Comparison of ENCODE assay signal across 8 cellular contexts in the genomic region with DNA sequence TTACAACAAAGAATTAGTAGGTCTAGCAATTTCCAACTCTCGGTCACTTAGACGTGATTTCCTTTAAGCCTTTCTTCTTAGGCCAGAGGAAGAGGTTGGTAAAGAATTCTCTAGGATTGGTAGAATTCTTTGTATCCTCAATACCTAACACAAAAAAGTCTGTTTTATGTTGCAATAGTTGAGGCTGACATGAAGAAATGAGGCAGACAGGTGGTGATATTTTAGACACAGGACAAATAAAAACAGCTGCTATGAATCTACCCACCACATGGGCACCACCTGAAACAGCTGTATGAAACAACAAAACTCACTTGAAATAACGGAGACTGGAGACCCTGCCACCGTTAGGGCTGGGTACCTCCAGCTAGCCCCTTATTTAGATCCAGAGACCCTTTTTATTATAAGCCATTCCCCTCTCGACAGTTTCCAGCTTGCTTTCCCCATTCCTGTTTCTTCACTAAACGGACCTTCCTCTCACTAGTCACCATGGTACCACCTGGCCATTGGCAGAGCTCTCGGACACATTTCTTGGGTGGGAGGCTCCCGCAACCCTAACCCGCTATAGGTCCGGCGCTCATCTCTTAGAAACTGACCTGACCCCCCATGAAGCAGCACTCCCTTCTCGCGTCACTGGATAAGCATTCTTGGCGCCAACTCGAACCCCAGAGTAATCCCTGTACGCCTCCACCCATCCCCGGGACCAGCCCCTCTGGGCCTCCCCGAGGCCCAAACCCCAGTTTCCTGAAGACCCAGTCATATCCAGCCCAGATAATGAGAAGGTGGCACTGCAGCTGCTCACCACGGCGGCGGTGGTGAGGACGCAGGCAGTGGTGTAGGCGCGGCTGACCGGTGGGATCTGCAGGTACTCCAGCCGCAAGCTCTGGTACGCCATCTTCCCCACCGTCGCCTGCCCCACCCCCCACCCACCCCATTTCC. TPM values are rescaled to one million over a fixed set of nuclear protein-coding genes. Genes with fewer than 3 reads are reported as not detected.
DNase-seq lines count a peak whose midpoint lies in the region; ATAC-seq and TF ChIP-seq lines count a peak whose summit lies in the region.

A gene (minus strand): TSS at position 909 of the 936 bp plus-strand sequence. CDS start 17 bp downstream, at position 892.

- H2AFZ ChIP-seq in DND-41 (ENCODE audit: low read depth, low read length) (peak within 1 kb of the TSS; percentile 98), trophoblast cell (ENCODE audit: insufficient read depth, low read length, poor library complexity) (peak within 1 kb of the TSS; percentile 97)

- H3K4me3 ChIP-seq in DND-41 (ENCODE audit: low read depth in 1 of 2, low read length in 2 of 2) (peak within 1 kb of the TSS; percentile 91 to 92), cardiac muscle cell (peak within 1 kb of the TSS; percentile 85), trophoblast cell (ENCODE audit: low read depth, low read length) (peak within 1 kb of the TSS; percentile 99)

- H3K4me1 ChIP-seq in DND-41 (ENCODE audit: insufficient read depth, low read length) (peaks cover 46% of the 10 kb centered on the region), cardiac muscle cell (ENCODE audit: low read depth) (peaks cover 8% of the 10 kb centered on the region), trophoblast cell (ENCODE audit: control insufficient read depth in 1 of 2, insufficient read depth in 2 of 2, low read length in 2 of 2) (peaks cover 2% of the 10 kb centered on the region in 2 experiments)

- H3K4ac ChIP-seq in trophoblast cell (ENCODE audit: low read depth, low read length) = peak within 1 kb of the TSS; percentile 99

- no peaks in the 10 kb centered on the region for H3K9me3 Mint-ChIP-seq in activated T-helper 17 cell treated with anti-CD3 and anti-CD28 coated beads, Interleukin-2, amount 50 U/mL, for 72 hours

- H3K36me3 ChIP-seq in DND-41 (ENCODE audit: insufficient read depth, low read length) = peaks cover 77% of the 10 kb centered on the region
- H3K36me3 ChIP-seq in cardiac muscle cell = peaks cover 30% of the 10 kb centered on the region
- H3K36me3 ChIP-seq in trophoblast cell (ENCODE audit: control insufficient read depth in 1 of 2, insufficient read depth in 2 of 2, low read length in 2 of 2) = peaks cover 11 to 17% of the 10 kb centered on the region in 2 experiments

- peak within 1 kb of the TSS; percentile 92 for H2AK5ac ChIP-seq in trophoblast cell (ENCODE audit: low read length)

- ATAC-seq in DND-41 (ENCODE audit: insufficient read depth, low read depth) (peak; percentile 10), GM19468 (IDR thresholded peaks at IDR 0.05; ENCODE audit: extremely low read depth, unreplicated experiment) (peak; percentile 5)
- peak; percentile 6 for ATAC-seq in activated T-helper 17 cell treated with anti-CD3 and anti-CD28 coated beads, Interleukin-2, amount 50 U/mL, for 72 hours (replicated peaks)

- peak within 1 kb of the TSS; percentile 99 for H3K4me3 Mint-ChIP-seq in activated T-helper 17 cell treated with anti-CD3 and anti-CD28 coated beads, Interleukin-2, amount 50 U/mL, for 72 hours

- peak within 1 kb of the TSS; percentile 96 for H2BK120ac ChIP-seq in trophoblast cell (ENCODE audit: insufficient read depth, low read length, poor library complexity)

- peaks cover 98% of the 10 kb centered on the region for H3K36me3 Mint-ChIP-seq in activated T-helper 17 cell treated with anti-CD3 and anti-CD28 coated beads, Interleukin-2, amount 50 U/mL, for 72 hours (ENCODE audit: low read depth)

- H3K27ac ChIP-seq in DND-41 (ENCODE audit: low read length) (peak within 1 kb of the TSS; percentile 99), cardiac muscle cell (peak within 1 kb of the TSS; percentile 100), trophoblast cell (ENCODE audit: low read depth, low read length) (peak within 1 kb of the TSS; percentile 96)

- H4K12ac ChIP-seq in trophoblast cell (ENCODE audit: low read depth, low read length) = peak within 1 kb of the TSS; percentile 91

- no peak for DNase-seq in DND-41
- DNase-seq in HT-29 (ENCODE audit: low spot score) = peak; percentile 9
- peak in 1 of 2 donors; percentile 41 for DNase-seq in cardiac muscle cell (ENCODE audit: low read depth in 1 of 2, low spot score in 1 of 2)
- DNase-seq in trophoblast cell = peak in 1 of 2 donors; percentile 21
- no peak for DNase-seq in stimulated activated CD4-positive, alpha-beta T cell treated with anti-CD3 and anti-CD28 coated beads, Interleukin-2, amount 100 ng/mL, for 24 hours
- no peak for DNase-seq in GF-D8 (lab: John Stamatoyannopoulos, UW)

- H3K27ac Mint-ChIP-seq in activated T-helper 17 cell treated with anti-CD3 and anti-CD28 coated beads, Interleukin-2, amount 50 U/mL, for 72 hours = peak within 1 kb of the TSS; percentile 98

- TF ChIP-seq CTCF in DND-41 (IDR thresholded peaks at IDR 0.05; ENCODE audit: borderline replicate concordance, extremely low read depth, low read length, poor library complexity, severe bottlenecking) (no peak), cardiac muscle cell (IDR thresholded peaks at IDR 0.05; ENCODE audit: low read depth, low read length) (no peak)

- H3K4me2 ChIP-seq in DND-41 (ENCODE audit: insufficient read depth, low read length) (peak within 1 kb of the TSS; percentile 97), trophoblast cell (ENCODE audit: low read length) (peak within 1 kb of the TSS; percentile 91)

- peak within 1 kb of the TSS; percentile 98 for H4K8ac ChIP-seq in trophoblast cell (ENCODE audit: low read depth, low read length)

- H3K14ac ChIP-seq in trophoblast cell (ENCODE audit: low read length) = peak within 1 kb of the TSS; percentile 96

- H3K79me1 ChIP-seq in trophoblast cell (ENCODE audit: low read length) = peaks cover 9% of the 10 kb centered on the region

- H3K9ac ChIP-seq in DND-41 (ENCODE audit: low read depth, low read length) (peak within 1 kb of the TSS; percentile 93), trophoblast cell (ENCODE audit: low read length) (peak within 1 kb of the TSS; percentile 92)

- H4K20me1 ChIP-seq in DND-41 (ENCODE audit: insufficient read depth, low read length) = peaks cover 39% of the 10 kb centered on the region

- H3K79me2 ChIP-seq in DND-41 (ENCODE audit: insufficient read depth, low read length) (peaks cover 80% of the 10 kb centered on the region), trophoblast cell (ENCODE audit: control insufficient read depth, insufficient read depth, low read length, poor library complexity) (peaks cover 14% of the 10 kb centered on the region)

- H2BK5ac ChIP-seq in trophoblast cell (ENCODE audit: low read depth, low read length, poor library complexity) = peak within 1 kb of the TSS; percentile 83

- no peak within 1 kb of the TSS for H3K23ac ChIP-seq in trophoblast cell (ENCODE audit: low read length)

- H3K18ac ChIP-seq in trophoblast cell (ENCODE audit: low read length) = peak within 1 kb of the TSS; percentile 91

- H3K9me3 ChIP-seq in DND-41 (ENCODE audit: insufficient read depth, low read length, severe bottlenecking) (no peaks in the 10 kb centered on the region), cardiac muscle cell (ENCODE audit: low read depth) (no peaks in the 10 kb centered on the region), trophoblast cell (ENCODE audit: insufficient read depth, low read depth, low read length) (no peaks in the 10 kb centered on the region)

- H3K4me1 Mint-ChIP-seq in activated T-helper 17 cell treated with anti-CD3 and anti-CD28 coated beads, Interleukin-2, amount 50 U/mL, for 72 hours = peaks cover 34% of the 10 kb centered on the region

- H4K91ac ChIP-seq in trophoblast cell (ENCODE audit: low read depth, low read length) = peak within 1 kb of the TSS; percentile 92

- no peaks in the 10 kb centered on the region for H3K27me3 ChIP-seq in DND-41 (ENCODE audit: insufficient read depth, low read length, poor library complexity)
- H3K27me3 ChIP-seq in cardiac muscle cell = no peaks in the 10 kb centered on the region
- no peaks in the 10 kb centered on the region for H3K27me3 ChIP-seq in trophoblast cell (ENCODE audit: insufficient read depth, low read length)

- H3K27me3 Mint-ChIP-seq in activated T-helper 17 cell treated with anti-CD3 and anti-CD28 coated beads, Interleukin-2, amount 50 U/mL, for 72 hours = no peaks in the 10 kb centered on the region

- WGBS in trophoblast cell (ENCODE audit: extremely low coverage, insufficient coverage, insufficient read length) = no CpG with 5 or more reads among the region's 29 CpGs

- peak within 1 kb of the TSS; percentile 13 for H2BK12ac ChIP-seq in trophoblast cell (ENCODE audit: low read length)

RNA-seq across cellular contexts. Expression of the gene that starts here (rescaled TPM):
- 12.0 and 18.3 TPM in 2 replicates for total RNA-seq in HT-29 (2014; rRNA removed; shearing (Covaris generic))
- total RNA-seq in activated T-helper 17 cell treated with anti-CD3 and anti-CD28 coated beads, Interleukin-2, amount 50 U/mL, for 72 hours = 10 to 100 TPM; 58.3 to 69.6 TPM
- 17.9 and 30.4 TPM in 2 replicates for total RNA-seq in cardiac muscle cell
- polyA plus RNA-seq in cardiac muscle cell = 46.7 and 73.5 TPM in 2 replicates
- polyA plus RNA-seq in trophoblast cell (2013) = 47.9 and 48.2 TPM in 2 replicates
